Comparison of ENCODE assay signal across 8 cellular contexts in the genomic region with DNA sequence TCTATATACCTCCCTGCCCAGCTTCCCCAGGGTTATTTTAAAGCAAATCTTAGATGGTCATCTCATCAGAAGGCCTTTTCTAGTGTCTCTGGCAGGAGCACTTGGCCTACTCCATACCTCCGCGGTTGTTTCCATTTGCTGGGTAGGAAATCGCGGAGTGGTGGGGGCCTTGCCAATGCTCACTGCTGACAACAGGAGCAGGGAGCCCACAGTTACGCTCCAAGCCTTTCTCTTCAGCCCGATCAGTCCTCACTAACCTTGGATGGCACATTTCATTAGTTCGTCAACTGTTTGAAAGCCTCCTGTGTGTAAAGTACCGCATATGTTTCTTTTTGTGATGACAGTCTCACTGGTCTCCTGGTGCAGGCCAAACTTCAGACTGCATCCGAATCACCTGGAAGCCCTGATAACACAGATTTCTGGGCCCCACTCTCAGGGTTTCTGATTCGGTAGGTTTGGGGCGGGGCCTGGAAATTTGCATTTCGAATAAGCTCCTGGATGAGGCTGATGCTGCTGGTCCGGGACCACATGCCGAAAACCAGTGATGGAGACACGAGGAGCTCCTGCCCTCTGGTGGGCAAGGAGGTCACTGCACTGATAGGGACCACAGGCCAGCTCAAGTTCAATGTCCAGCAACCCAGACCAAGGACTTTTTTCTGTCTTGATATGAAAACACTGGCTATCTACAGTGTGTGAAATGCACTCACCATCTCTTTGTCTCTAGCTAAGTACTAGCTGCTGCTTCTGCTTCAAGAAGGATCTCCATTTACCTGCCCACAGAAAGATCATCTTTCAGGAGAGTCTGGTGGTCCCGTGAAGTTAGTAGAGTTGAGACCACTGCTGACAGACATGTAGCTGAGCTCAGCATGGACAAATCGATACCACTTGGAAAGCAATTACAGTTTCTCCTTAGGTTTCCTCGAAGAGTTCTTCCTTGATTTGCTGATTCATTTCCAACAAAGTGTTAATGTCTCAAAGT.
DNase-seq lines count a peak whose midpoint lies in the region; ATAC-seq and TF ChIP-seq lines count a peak whose summit lies in the region.

No MANE protein-coding gene starts in this region.

- no peaks in the 10 kb centered on the region for H3K36me3 ChIP-seq in brain microvascular endothelial cell (replicated peaks)

- no peaks in the 10 kb centered on the region for H3K27me3 ChIP-seq in brain microvascular endothelial cell (replicated peaks)

- no peak overlapping the region for H3K27ac ChIP-seq in brain microvascular endothelial cell

- peak; percentile 13 for DNase-seq in DMS114 treated with DMSO at 0.1 percent for 48 hours (lab: John Stamatoyannopoulos, UW; ENCODE audit: unreplicated experiment)
- DNase-seq in HUDEP-2 (lab: John Stamatoyannopoulos, UW; ENCODE audit: unreplicated experiment in 76 of 76), result peak in 50 of 76 experiments; percentile 1 to 73 (median 30)
- DNase-seq in T-helper 9 cell, result peak; percentile 20
- peak; percentile 57 for DNase-seq in brain microvascular endothelial cell
- peak; percentile 87 for DNase-seq in iPS-NIHi11 (ENCODE audit: low spot score)
- DNase-seq in smooth muscle cell of the brain vasculature (ENCODE audit: low read depth, low spot score), result peak; percentile 12
- no peak for DNase-seq in NCI-H774 (lab: John Stamatoyannopoulos, UW)

- in situ Hi-C loops in brain microvascular endothelial cell (cut with HindIII; ENCODE audit: low pct_ligation_motif_present, low sequenced_read_pairs), result no loop called here

- ATAC-seq in GM19463 (IDR thresholded peaks at IDR 0.05; ENCODE audit: unreplicated experiment), result peak; percentile 83

- TF ChIP-seq CTCF in brain microvascular endothelial cell (IDR thresholded peaks at IDR 0.05; ENCODE audit: low read depth, low read length, missing control alignments), result peak; percentile 95

- peak overlapping the region; percentile 3 for H3K4me3 ChIP-seq in brain microvascular endothelial cell (ENCODE audit: low read depth, low read length)
